In the genomic region with DNA sequence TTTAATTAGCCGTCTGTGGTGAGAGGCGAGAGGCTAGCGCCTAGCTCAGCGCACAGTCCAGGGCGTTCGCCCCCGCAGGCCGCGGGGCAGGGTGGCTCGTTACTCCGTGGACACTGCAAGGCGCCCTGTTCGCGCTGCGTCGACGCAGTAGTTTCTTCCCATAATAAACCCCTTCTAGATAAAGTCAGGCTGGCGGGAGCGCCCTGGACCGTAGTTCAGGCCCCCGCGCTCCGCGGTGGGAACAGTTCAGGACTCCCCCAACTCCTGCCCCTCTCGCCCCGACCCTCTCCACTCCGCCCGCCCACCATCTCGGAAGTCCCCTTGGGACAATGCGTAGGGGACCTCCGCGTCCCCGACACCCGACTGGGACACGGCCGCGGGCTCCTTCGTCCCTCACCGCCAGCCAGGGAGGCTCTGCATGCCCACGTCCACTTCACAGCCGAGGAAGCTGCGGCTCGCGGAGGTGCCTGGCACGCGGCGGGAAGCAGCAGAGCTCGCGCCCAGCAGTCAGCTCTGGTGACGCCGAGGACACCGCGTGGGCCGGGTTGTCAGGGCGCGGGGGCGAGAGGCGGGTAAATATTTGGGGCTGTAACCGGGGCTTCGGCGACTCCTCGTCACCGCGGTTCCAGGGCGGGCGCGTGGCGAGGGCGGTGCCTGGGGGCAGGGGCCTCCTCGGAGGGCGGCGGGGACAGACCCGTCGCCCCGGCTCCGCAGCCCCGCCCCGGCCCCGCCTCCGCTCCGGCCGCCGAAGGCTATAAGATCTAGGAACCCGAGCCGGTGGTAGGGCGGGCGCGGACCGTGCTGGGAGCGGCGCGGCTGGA, we compare ENCODE assay signal across 8 cellular contexts. TPM values are rescaled to one million over a fixed set of nuclear protein-coding genes. Genes with fewer than 3 reads are reported as not detected.
DNase-seq lines count a peak whose midpoint lies in the region; ATAC-seq, FAIRE-seq and TF ChIP-seq lines count a peak whose summit lies in the region.

TSS of gene RGCC (plus strand) at position 783 of the 821 bp plus-strand sequence. CDS start 158 bp downstream, outside the sequence.

- peaks cover 88% of the 10 kb centered on the region for H3K27me3 ChIP-seq in HUES6 (ENCODE audit: control insufficient read depth, insufficient read depth, low read length)
- H3K27me3 ChIP-seq in bronchial epithelial cell (ENCODE audit: control insufficient read depth, insufficient read depth, low read length) = peaks cover 5% of the 10 kb centered on the region

- H3K36me3 ChIP-seq in HUES6 (ENCODE audit: control insufficient read depth, insufficient read depth, low read length) (no peaks in the 10 kb centered on the region), bronchial epithelial cell (ENCODE audit: control insufficient read depth, insufficient read depth, low read length) (peaks cover 2% of the 10 kb centered on the region)

- peak; percentile 95 for DNase-seq in COLO668 (lab: John Stamatoyannopoulos, UW; ENCODE audit: unreplicated experiment)
- peak; percentile 80 for DNase-seq in WTC11 (ENCODE audit: low spot score)
- peak; percentile 38 for DNase-seq in bronchial epithelial cell (ENCODE audit: low read depth)
- peak; percentile 86 for DNase-seq in islet precursor cell
- DNase-seq in stimulated activated CD4-positive, alpha-beta T cell treated with anti-CD3 and anti-CD28 coated beads, Interleukin-12 subunit alpha, Interleukin-12 subunit beta, amount 100 ng/mL, for 4 hours = peak; percentile 92
- no peak for DNase-seq in NCI-H1048 (lab: John Stamatoyannopoulos, UW)

- H3K4me3 ChIP-seq in HUES6 (ENCODE audit: low read depth, low read length) (peak within 1 kb of the TSS; percentile 70), bronchial epithelial cell (ENCODE audit: low read depth, low read length) (peak within 1 kb of the TSS; percentile 60)

- CTCF ChIA-PET in WTC11 (lab: Charles Lee) = interaction anchor here (0.6 kb wide), 1 partner anchor 21 kb away, joined by 5 read pairs; no protein-coding TSS in a partner anchor

- H3K4me1 ChIP-seq in HUES6 (ENCODE audit: control insufficient read depth, insufficient read depth, low read length) = 0 out of 2 replicates have a peak, but pooled peaks cover 4% of the 10 kb centered on the region

- TF ChIP-seq CTCF in WTC11 (IDR thresholded peaks at IDR 0.05) (no peak), bronchial epithelial cell (IDR thresholded peaks at IDR 0.05; ENCODE audit: insufficient read depth, low read length, severe bottlenecking) (no peak)

- POLR2A ChIA-PET in WTC11 (lab: Charles Lee) = no interaction called here

- H3K27ac Mint-ChIP-seq in WTC11 = no peak within 1 kb of the TSS

- ATAC-seq in GM19463 (IDR thresholded peaks at IDR 0.05; ENCODE audit: unreplicated experiment) = peak; percentile 78
- ATAC-seq in WTC11 = peak; percentile 85

- H3K27ac ChIP-seq in HUES6 (ENCODE audit: low read depth, low read length) = no peak within 1 kb of the TSS

- H3K9me3 Mint-ChIP-seq in WTC11 = no peaks in the 10 kb centered on the region

- no peaks in the 10 kb centered on the region for H3K36me3 Mint-ChIP-seq in WTC11

- H3K4me3 Mint-ChIP-seq in WTC11 = peak within 1 kb of the TSS; percentile 66

- H3K9me3 ChIP-seq in HUES6 (ENCODE audit: control insufficient read depth, insufficient read depth, low read depth, low read length) = no peaks in the 10 kb centered on the region

- H3K9ac ChIP-seq in HUES6 (ENCODE audit: low read length) = peak within 1 kb of the TSS; percentile 43

- no peak for FAIRE-seq in bronchial epithelial cell (lab: Jason Lieb, UNC)

- peaks cover 78% of the 10 kb centered on the region for H3K27me3 Mint-ChIP-seq in WTC11 (ENCODE audit: low read depth)

- H3K4me1 Mint-ChIP-seq in WTC11 = 0 out of 2 replicates have a peak, but pooled peaks cover 2% of the 10 kb centered on the region

TF ChIP-seq in WTC11, 78 proteins besides CTCF, POLR2A, EP300 and RAD21 (continues in another document):
- no peak for TF ChIP-seq CDX4 (CRISPR knock-in tag; IDR thresholded peaks at IDR 0.05; ENCODE audit: borderline replicate concordance)
- no peak for TF ChIP-seq NR2C2 (CRISPR knock-in tag; IDR thresholded peaks at IDR 0.05)
- TF ChIP-seq FOXP1 (CRISPR knock-in tag; IDR thresholded peaks at IDR 0.05; ENCODE audit: borderline replicate concordance) = no peak
- no peak for TF ChIP-seq STAT6 (CRISPR knock-in tag; conservative IDR thresholded peaks at IDR 0.05; ENCODE audit: low read depth)
- TF ChIP-seq ZBTB21 (CRISPR knock-in tag; IDR thresholded peaks at IDR 0.05; ENCODE audit: borderline replicate concordance) = no peak
- TF ChIP-seq OVOL2 (CRISPR knock-in tag; IDR thresholded peaks at IDR 0.05; ENCODE audit: borderline replicate concordance) = no peak
- no peak for TF ChIP-seq PRRX2 (CRISPR knock-in tag; IDR thresholded peaks at IDR 0.05)
- no peak for TF ChIP-seq RORB (CRISPR knock-in tag; IDR thresholded peaks at IDR 0.05)
- TF ChIP-seq, protein P1, sequence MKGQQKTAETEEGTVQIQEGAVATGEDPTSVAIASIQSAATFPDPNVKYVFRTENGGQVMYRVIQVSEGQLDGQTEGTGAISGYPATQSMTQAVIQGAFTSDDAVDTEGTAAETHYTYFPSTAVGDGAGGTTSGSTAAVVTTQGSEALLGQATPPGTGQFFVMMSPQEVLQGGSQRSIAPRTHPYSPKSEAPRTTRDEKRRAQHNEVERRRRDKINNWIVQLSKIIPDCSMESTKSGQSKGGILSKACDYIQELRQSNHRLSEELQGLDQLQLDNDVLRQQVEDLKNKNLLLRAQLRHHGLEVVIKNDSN (CRISPR knock-in tag; IDR thresholded peaks at IDR 0.05) = no peak
- no peak for TF ChIP-seq ZNF317 (CRISPR knock-in tag; IDR thresholded peaks at IDR 0.05; ENCODE audit: borderline replicate concordance, low read depth)
- TF ChIP-seq ZNF281 (CRISPR knock-in tag; IDR thresholded peaks at IDR 0.05) = 0 out of 2 replicates have a peak, but pooled peaks have one; percentile 43
- peak; percentile 43; the same call in 1 of the 2 replicates for TF ChIP-seq GABPB1 (CRISPR knock-in tag; IDR thresholded peaks at IDR 0.05)
- 0 out of 2 replicates have a peak, but pooled peaks have one; percentile 23 for TF ChIP-seq JUN (CRISPR knock-in tag; IDR thresholded peaks at IDR 0.05)
- TF ChIP-seq MLX (CRISPR knock-in tag; IDR thresholded peaks at IDR 0.05) = no peak

RNA-seq across cellular contexts. Expression of gene RGCC, which starts in this region (rescaled TPM):
- 0.48 to 1.2 TPM (median 0.69 TPM) in 3 replicates for total RNA-seq in WTC11 (2021)
- 2.3 and 13.2 TPM in 2 replicates for total RNA-seq in bronchial epithelial cell
